1 cellular context compared by ENCODE assay signal in genomic region chr6:137095651-137096238, GRCh38.
A peak's percentile ranks its signal among the peaks of the same experiment; 100 is the strongest.
TF ChIP-seq lines count a peak whose summit lies in the region.

No MANE protein-coding gene starts in this region.

TF ChIP-seq in K562, 482 proteins besides CTCF, POLR2A, EP300 and RAD21 (continued from another document):
- TF ChIP-seq PBX2 (CRISPR knock-in tag; IDR thresholded peaks at IDR 0.05; ENCODE audit: low read depth): no peak
- peak; percentile 71 for TF ChIP-seq PBX2 (tag; conservative IDR thresholded peaks at IDR 0.05; ENCODE audit: low read depth)
- TF ChIP-seq NR1H2 (CRISPR knock-in tag; IDR thresholded peaks at IDR 0.05): no peak
- TF ChIP-seq ZBTB7A (IDR thresholded peaks at IDR 0.05; ENCODE audit: borderline replicate concordance, control insufficient read depth, low read depth, low read length): no peak
- 0 out of 2 replicates have a peak, but pooled peaks have one; percentile 41 for TF ChIP-seq ZNF324 (CRISPR knock-in tag; IDR thresholded peaks at IDR 0.05)
- TF ChIP-seq GABPA (tag; conservative IDR thresholded peaks at IDR 0.05; ENCODE audit: low read depth): peak; percentile 24; the same call in 1 of the 2 replicates
- peak; percentile 61 for TF ChIP-seq MEIS2 (IDR thresholded peaks at IDR 0.05; ENCODE audit: partially characterized antibody)
- TF ChIP-seq ZNF263 (CRISPR knock-in tag; IDR thresholded peaks at IDR 0.05; ENCODE audit: borderline replicate concordance): no peak
